Comparison of ENCODE assay signal across 14 cellular contexts in the genomic region with DNA sequence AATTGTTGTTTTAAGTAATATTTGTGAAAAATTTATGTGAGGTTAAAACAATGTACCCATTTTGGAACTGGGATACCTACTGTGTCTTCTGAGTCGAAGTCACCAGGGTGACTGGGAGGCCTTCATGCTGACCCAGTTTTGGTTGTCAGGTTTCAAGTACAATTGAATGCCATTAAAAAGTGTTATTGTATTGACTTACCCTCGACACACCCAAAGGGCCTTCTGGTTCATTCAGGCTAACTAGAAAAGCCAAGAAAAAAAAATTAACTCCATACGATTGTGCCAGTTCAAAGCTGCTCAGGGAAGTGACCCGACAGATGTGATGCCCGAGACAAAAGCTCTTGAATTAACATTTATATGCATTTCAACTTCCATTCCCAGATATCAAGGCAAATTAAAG.
A peak's percentile ranks its signal among the peaks of the same experiment; 100 is the strongest.
DNase-seq lines count a peak whose midpoint lies in the region; ATAC-seq and TF ChIP-seq lines count a peak whose summit lies in the region.
"Had no signal": no experiment of that assay in that cellular context is flagged by ENCODE, and none has a peak within 500 bp of the region (broad histone marks: within the 10 kb centered on the region; RNA-seq: fewer than 3 reads in every experiment).

No MANE protein-coding gene starts in this region.

- no peak overlapping the region for H3K4me3 ChIP-seq in colonic mucosa
- no peak overlapping the region for H3K4me3 ChIP-seq in transverse colon
- H3K4me3 ChIP-seq: GM23248 had no signal

- intact Hi-C loops in colonic mucosa (cut with DNase I): no loop called here
- intact Hi-C loops in transverse colon (cut with DNase I; ENCODE audit: low total_unique reads): no loop called here

- DNase-seq in DMS 273 treated with DMSO at 0.1 percent for 48 hours (lab: John Stamatoyannopoulos, UW) (peak; percentile 13), NCI-H524 (lab: John Stamatoyannopoulos, UW) (peak; percentile 56 to 85), colonic mucosa (peak; percentile 43), transverse colon (peak; percentile 23), SHP77 (lab: John Stamatoyannopoulos, UW) (no peak)
- DNase-seq: C1 segment of cervical spinal cord; Calu3; CD4-positive, alpha-beta T cell; DMS53; GF-D8; GM23248 had no signal

- H3K9me3 ChIP-seq in colonic mucosa (no peaks in the 10 kb centered on the region), transverse colon (no peaks in the 10 kb centered on the region)

- TF ChIP-seq CTCF in colonic mucosa (IDR thresholded peaks at IDR 0.05) (no peak), transverse colon (IDR thresholded peaks at IDR 0.05) (no peak)

- in situ Hi-C loops in transverse colon (cut with MboI; ENCODE audit: low pct_ligation_motif_present in 1 of 4, low pct_unique_long_range_greater_than_20kb in 1 of 4, low sequenced_read_pairs in 3 of 4): no loop called here

- no peaks in the 10 kb centered on the region for H3K4me1 ChIP-seq in colonic mucosa
- peaks cover 0 to 27% (median 11%) of the 10 kb centered on the region in 4 donors for H3K4me1 ChIP-seq in transverse colon

- no peak overlapping the region for H3K9ac ChIP-seq in colonic mucosa (ENCODE audit: low read depth in 2 of 2, low read length in 2 of 2)
- H3K9ac ChIP-seq: GM23248 had no signal

- no peak for TF ChIP-seq EP300 in transverse colon (IDR thresholded peaks at IDR 0.05; ENCODE audit: low read depth)

- no peak for TF ChIP-seq POLR2A in transverse colon (IDR thresholded peaks at IDR 0.05)

- H3K27me3 ChIP-seq in colonic mucosa (no peaks in the 10 kb centered on the region), transverse colon (no peaks in the 10 kb centered on the region)

- WGBS in transverse colon (ENCODE audit: low coverage in 1 of 2), 2 donors: 32 to 46% methylated on average over 4 to 5 of the region's 5 CpGs

- ATAC-seq in HG02798 (IDR thresholded peaks at IDR 0.05; ENCODE audit: poor library complexity, unreplicated experiment) (no peak), HG03460 (IDR thresholded peaks at IDR 0.05; ENCODE audit: unreplicated experiment) (no peak)
- ATAC-seq: HCT116 had no signal

- no peak overlapping the region for H3K27ac ChIP-seq in colonic mucosa
- peak overlapping the region; percentile 10 to 41 (median 28) for H3K27ac ChIP-seq in transverse colon
- H3K27ac ChIP-seq: GM23248 had no signal

- H3K36me3 ChIP-seq in colonic mucosa (no peaks in the 10 kb centered on the region), transverse colon (no peaks in the 10 kb centered on the region)

Comparison
In these comparisons a context has a peak if more than half of its experiments do, and no peak if none do; other contexts are left out.
1. DNase-seq: peak in DMS 273 treated with DMSO at 0.1 percent for 48 hours (single experiment), NCI-H524 (2 of 2), colonic mucosa (single experiment) and transverse colon (single experiment); none in SHP77 (0 of 2).